Comparison of ENCODE assay signal across 9 cellular contexts in genomic region chr22:38467438-38467903, GRCh38. TPM values are rescaled to one million over a fixed set of nuclear protein-coding genes. Genes with fewer than 3 reads are reported as not detected.
DNase-seq lines count a peak whose midpoint lies in the region; ATAC-seq and TF ChIP-seq lines count a peak whose summit lies in the region.
"Had no signal": no experiment of that assay in that cellular context is flagged by ENCODE, and none has a peak within 500 bp of the region (broad histone marks: within the 10 kb centered on the region; RNA-seq: fewer than 3 reads in every experiment).

No MANE protein-coding gene starts in this region.

- no peak for TF ChIP-seq CTCF in brain (conservative IDR thresholded peaks at IDR 0.05)
- no peak for TF ChIP-seq CTCF in left lung (IDR thresholded peaks at IDR 0.05)

- no peaks in the 10 kb centered on the region for H3K36me3 ChIP-seq in left lung
- no peaks in the 10 kb centered on the region for H3K36me3 ChIP-seq in subcutaneous abdominal adipose tissue (ENCODE audit: control insufficient read depth in 5 of 5, insufficient read depth in 5 of 5, low read length in 5 of 5)

- DNase-seq in NCI-H146 (lab: John Stamatoyannopoulos, UW) (peak; percentile 21), NCI-H146 treated with DMSO at 0.1 percent for 48 hours (lab: John Stamatoyannopoulos, UW; ENCODE audit: unreplicated experiment) (no peak), left lung (peak in 1 of 2 donors; percentile 54), KG1 (lab: John Stamatoyannopoulos, UW) (no peak), NCI-H2227 (lab: John Stamatoyannopoulos, UW; ENCODE audit: unreplicated experiment) (no peak)

- intact Hi-C loops in left lung (cut with DNase I), result no loop called here

- H3K4me1 Mint-ChIP-seq in brain, result peaks cover 35% of the 10 kb centered on the region

- H3K9me3 ChIP-seq in left lung, result no peaks in the 10 kb centered on the region
- H3K9me3 ChIP-seq in subcutaneous abdominal adipose tissue (ENCODE audit: control insufficient read depth in 5 of 5, low read length in 5 of 5), result no peaks in the 10 kb centered on the region

- peak overlapping the region; percentile 56 to 79 (median 77) for H3K4me3 Mint-ChIP-seq in brain

- peaks cover 0 to 66% of the 10 kb centered on the region in 2 donors for H3K27me3 ChIP-seq in left lung
- no peaks in the 10 kb centered on the region for H3K27me3 ChIP-seq in subcutaneous abdominal adipose tissue (ENCODE audit: control insufficient read depth in 5 of 5, insufficient read depth in 4 of 5, low read length in 5 of 5)

- no peak overlapping the region for H3K27ac Mint-ChIP-seq in brain

- H3K9ac ChIP-seq in subcutaneous abdominal adipose tissue (ENCODE audit: low read length in 5 of 5), result peak overlapping the region in 4 of 5 donors; percentile 46 to 69 (median 62)

- peak; percentile 9 for ATAC-seq in left lung
- no peak for ATAC-seq in HG03378 (IDR thresholded peaks at IDR 0.05; ENCODE audit: unreplicated experiment)

- no peaks in the 10 kb centered on the region for H3K36me3 Mint-ChIP-seq in brain

- peak overlapping the region; percentile 28 to 39 for H3K27ac ChIP-seq in left lung
- no peak overlapping the region for H3K27ac ChIP-seq in subcutaneous abdominal adipose tissue (ENCODE audit: low read depth, low read length)
- H3K27ac ChIP-seq: VCaP had no signal

- no peaks in the 10 kb centered on the region for H3K9me3 Mint-ChIP-seq in brain

- H3K4me3 ChIP-seq in left lung, result peak overlapping the region; percentile 50 to 67
- peak overlapping the region; percentile 62 to 89 (median 80) for H3K4me3 ChIP-seq in subcutaneous abdominal adipose tissue (ENCODE audit: low read depth in 1 of 5, low read length in 5 of 5)

- peaks cover 17% of the 10 kb centered on the region for H3K27me3 Mint-ChIP-seq in brain

- H3K4me1 ChIP-seq in left lung (peaks cover 7 to 27% of the 10 kb centered on the region in 2 donors), subcutaneous abdominal adipose tissue (ENCODE audit: control insufficient read depth in 5 of 5, insufficient read depth in 5 of 5, low read length in 5 of 5) (peaks cover 0 to 37% (median 29%) of the 10 kb centered on the region in 5 donors)

RNA-seq across cellular contexts. Expression of gene KDELR3, which starts 0.4 kb away (rescaled TPM):
- 1.1 TPM for polyA plus RNA-seq in brain (ENCODE audit: insufficient read depth, low read depth, low replicate concordance)
- total RNA-seq in left lung, result 10 to 100 TPM; 25.9 to 53.8 TPM

RNA-seq across cellular contexts. Expression of gene KCNJ4, which starts 12.5 kb away (rescaled TPM):
- polyA plus RNA-seq in brain (ENCODE audit: insufficient read depth, low read depth, low replicate concordance), result 18.1 TPM
- total RNA-seq in left lung, result not detected

RNA-seq across cellular contexts. Expression of gene DDX17, which starts 38.6 kb away (rescaled TPM):
- 88.0 TPM for polyA plus RNA-seq in brain (ENCODE audit: insufficient read depth, low read depth, low replicate concordance)
- 100 to 1,000 TPM; 384 to 410 TPM for total RNA-seq in left lung
